Comparison of ENCODE assay signal across 38 cellular contexts in genomic region chr11:8818421-8818820, GRCh38.
"Had no signal": no experiment of that assay in that cellular context is flagged by ENCODE, and none has a peak within 500 bp of the region (broad histone marks: within the 10 kb centered on the region; RNA-seq: fewer than 3 reads in every experiment).

No MANE protein-coding gene starts in this region.

- H3K9me3 ChIP-seq: ascending aorta had no signal

- H3K4me1 Mint-ChIP-seq: activated CD4-positive, alpha-beta memory T cell treated with anti-CD3 and anti-CD28 coated beads, Interleukin-2, amount 10 ng/mL, durations not matched to agents 7 days and 5 days; activated CD4-positive, alpha-beta T cell treated with anti-CD3 and anti-CD28 coated beads for 36 hours; activated CD4-positive, alpha-beta T cell treated with anti-CD3 and anti-CD28 coated beads, Interleukin-2, amount 10 ng/mL, durations not matched to agents 7 days and 5 days; activated CD8-positive, alpha-beta memory T cell treated with anti-CD3 and anti-CD28 coated beads, Interleukin-2, amount 10 ng/mL, durations not matched to agents 7 days and 5 days; activated naive CD4-positive, alpha-beta T cell treated with anti-CD3 and anti-CD28 coated beads, Interleukin-2, amount 10 ng/mL, durations not matched to agents 7 days and 5 days; activated naive CD4-positive, alpha-beta T cell treated with anti-CD3 and anti-CD28 coated beads, Interleukin-2, amount 50 U/mL, for 24 hours; activated naive CD8-positive, alpha-beta T cell treated with anti-CD3 and anti-CD28 coated beads, Interleukin-2, amount 10 ng/mL, durations not matched to agents 7 days and 5 days; activated naive CD8-positive, alpha-beta T cell treated with anti-CD3 and anti-CD28 coated beads, Interleukin-2, amount 50 U/mL, for 24 hours; brain; central memory CD8-positive, alpha-beta T cell had no signal

- ATAC-seq: activated CD4-positive, alpha-beta T cell treated with anti-CD3 and anti-CD28 coated beads for 36 hours; activated CD4-positive, CD25-positive, alpha-beta regulatory T cell treated with anti-CD3 and anti-CD28 coated beads, Interleukin-2, amount 50 U/mL, for 24 hours; activated CD8-positive, alpha-beta memory T cell treated with anti-CD3 and anti-CD28 coated beads, Interleukin-2, amount 10 ng/mL, durations not matched to agents 7 days and 5 days; activated CD8-positive, alpha-beta T cell treated with anti-CD3 and anti-CD28 coated beads, Interleukin-2, amount 10 ng/mL, durations not matched to agents 7 days and 5 days; activated naive CD8-positive, alpha-beta T cell treated with anti-CD3 and anti-CD28 coated beads, Interleukin-2, amount 50 U/mL, for 24 hours; WTC11 had no signal

- H3K9me3 Mint-ChIP-seq: activated CD4-positive, alpha-beta memory T cell treated with anti-CD3 and anti-CD28 coated beads, Interleukin-2, amount 10 ng/mL, durations not matched to agents 7 days and 5 days; activated CD4-positive, alpha-beta T cell treated with anti-CD3 and anti-CD28 coated beads, Interleukin-2, amount 10 ng/mL, durations not matched to agents 7 days and 5 days; activated naive CD4-positive, alpha-beta T cell treated with anti-CD3 and anti-CD28 coated beads, Interleukin-2, amount 10 ng/mL, durations not matched to agents 7 days and 5 days; activated naive CD4-positive, alpha-beta T cell treated with anti-CD3 and anti-CD28 coated beads, Interleukin-2, amount 50 U/mL, for 24 hours; activated naive CD8-positive, alpha-beta T cell treated with anti-CD3 and anti-CD28 coated beads, Interleukin-2, amount 10 ng/mL, durations not matched to agents 7 days and 5 days; activated naive CD8-positive, alpha-beta T cell treated with anti-CD3 and anti-CD28 coated beads, Interleukin-2, amount 50 U/mL, for 24 hours; activated T-cell treated with anti-CD3 and anti-CD28 coated beads, Interleukin-2, amount 50 U/mL, for 24 hours; activated T-helper 2 cell treated with anti-CD3 and anti-CD28 coated beads, Interferon-gamma antibody, Interleukin-2, Interleukin-4, amounts not matched to agents 10 μg/mL and 5 μg/mL and 100 μg/mL, durations not matched to agents 14 hours and 24 hours and 36 hours; central memory CD8-positive, alpha-beta T cell; T-helper 1 cell treated with Interleukin-12 subunit alpha and Interleukin-12 subunit beta and Interleukin-4 antibody, amounts not matched to agents 30 μg/mL and 1 μg/mL, for 36 hours; T-helper 2 cell treated with Interferon-gamma antibody and Interleukin-4, amounts not matched to agents 5 μg/mL and 100 μg/mL, for 36 hours; WTC11 had no signal

- H3K36me3 Mint-ChIP-seq: activated CD8-positive, alpha-beta memory T cell treated with anti-CD3 and anti-CD28 coated beads, Interleukin-2, amount 10 ng/mL, durations not matched to agents 7 days and 5 days; activated naive CD4-positive, alpha-beta T cell treated with anti-CD3 and anti-CD28 coated beads, Interleukin-2, amount 10 ng/mL, durations not matched to agents 7 days and 5 days; activated naive CD4-positive, alpha-beta T cell treated with anti-CD3 and anti-CD28 coated beads, Interleukin-2, amount 50 U/mL, for 24 hours; activated naive CD8-positive, alpha-beta T cell; activated naive CD8-positive, alpha-beta T cell treated with anti-CD3 and anti-CD28 coated beads, Interleukin-2, amount 10 ng/mL, durations not matched to agents 7 days and 5 days; WTC11 had no signal

- H3K4me3 Mint-ChIP-seq: activated CD4-positive, alpha-beta memory T cell treated with anti-CD3 and anti-CD28 coated beads, Interleukin-2, amount 10 ng/mL, durations not matched to agents 7 days and 5 days; activated CD4-positive, alpha-beta T cell treated with anti-CD3 and anti-CD28 coated beads for 36 hours; activated CD4-positive, alpha-beta T cell treated with anti-CD3 and anti-CD28 coated beads, Interleukin-2, amount 10 ng/mL, durations not matched to agents 7 days and 5 days; activated CD8-positive, alpha-beta memory T cell treated with anti-CD3 and anti-CD28 coated beads, Interleukin-2, amount 10 ng/mL, durations not matched to agents 7 days and 5 days; activated CD8-positive, alpha-beta T cell treated with anti-CD3 and anti-CD28 coated beads, Interleukin-2, amount 10 ng/mL, durations not matched to agents 7 days and 5 days; activated naive CD4-positive, alpha-beta T cell treated with anti-CD3 and anti-CD28 coated beads, Interleukin-2, amount 10 ng/mL, durations not matched to agents 7 days and 5 days; activated naive CD4-positive, alpha-beta T cell treated with anti-CD3 and anti-CD28 coated beads, Interleukin-2, amount 50 U/mL, for 24 hours; activated naive CD8-positive, alpha-beta T cell; activated naive CD8-positive, alpha-beta T cell treated with anti-CD3 and anti-CD28 coated beads, Interleukin-2, amount 10 ng/mL, durations not matched to agents 7 days and 5 days; activated naive CD8-positive, alpha-beta T cell treated with anti-CD3 and anti-CD28 coated beads, Interleukin-2, amount 50 U/mL, for 24 hours; activated T-cell treated with anti-CD3 and anti-CD28 coated beads, Interleukin-2, amount 50 U/mL, for 24 hours; brain; central memory CD8-positive, alpha-beta T cell; T-helper 1 cell treated with Interleukin-12 subunit alpha and Interleukin-12 subunit beta and Interleukin-4 antibody, amounts not matched to agents 30 μg/mL and 1 μg/mL, for 36 hours; T-helper 2 cell treated with Interferon-gamma antibody and Interleukin-4, amounts not matched to agents 5 μg/mL and 100 μg/mL, for 36 hours; WTC11 had no signal

- H3K27me3 ChIP-seq: ascending aorta, cardiac muscle cell had no signal

- H3K4me1 ChIP-seq: ascending aorta had no signal

- H3K36me3 ChIP-seq: ascending aorta, cardiac muscle cell had no signal

- H3K27ac ChIP-seq: ascending aorta, cardiac muscle cell, VCaP had no signal

- H3K27me3 Mint-ChIP-seq: activated naive CD8-positive, alpha-beta T cell; activated T-cell treated with anti-CD3 and anti-CD28 coated beads, Interleukin-2, amount 50 U/mL, for 24 hours; brain had no signal

- H3K27ac Mint-ChIP-seq: activated CD4-positive, alpha-beta memory T cell treated with anti-CD3 and anti-CD28 coated beads, Interleukin-2, amount 10 ng/mL, durations not matched to agents 7 days and 5 days; activated CD4-positive, alpha-beta T cell treated with anti-CD3 and anti-CD28 coated beads for 36 hours; activated CD4-positive, alpha-beta T cell treated with anti-CD3 and anti-CD28 coated beads, Interleukin-2, amount 10 ng/mL, durations not matched to agents 7 days and 5 days; activated CD8-positive, alpha-beta memory T cell treated with anti-CD3 and anti-CD28 coated beads, Interleukin-2, amount 10 ng/mL, durations not matched to agents 7 days and 5 days; activated CD8-positive, alpha-beta T cell treated with anti-CD3 and anti-CD28 coated beads, Interleukin-2, amount 10 ng/mL, durations not matched to agents 7 days and 5 days; activated naive CD4-positive, alpha-beta T cell treated with anti-CD3 and anti-CD28 coated beads, Interleukin-2, amount 10 ng/mL, durations not matched to agents 7 days and 5 days; activated naive CD4-positive, alpha-beta T cell treated with anti-CD3 and anti-CD28 coated beads, Interleukin-2, amount 50 U/mL, for 24 hours; activated naive CD8-positive, alpha-beta T cell; activated naive CD8-positive, alpha-beta T cell treated with anti-CD3 and anti-CD28 coated beads, Interleukin-2, amount 10 ng/mL, durations not matched to agents 7 days and 5 days; activated naive CD8-positive, alpha-beta T cell treated with anti-CD3 and anti-CD28 coated beads, Interleukin-2, amount 50 U/mL, for 24 hours; activated T-cell treated with anti-CD3 and anti-CD28 coated beads, Interleukin-2, amount 50 U/mL, for 24 hours; activated T-helper 2 cell treated with anti-CD3 and anti-CD28 coated beads, Interferon-gamma antibody, Interleukin-2, Interleukin-4, amounts not matched to agents 10 μg/mL and 5 μg/mL and 100 μg/mL, durations not matched to agents 14 hours and 24 hours and 36 hours; T-helper 1 cell treated with Interleukin-12 subunit alpha and Interleukin-12 subunit beta and Interleukin-4 antibody, amounts not matched to agents 30 μg/mL and 1 μg/mL, for 36 hours; T-helper 2 cell treated with Interferon-gamma antibody and Interleukin-4, amounts not matched to agents 5 μg/mL and 100 μg/mL, for 36 hours; WTC11 had no signal

- H3K4me3 ChIP-seq: ascending aorta, cardiac muscle cell had no signal

- DNase-seq: activated CD4-positive, alpha-beta memory T cell treated with anti-CD3 and anti-CD28 coated beads, Interleukin-2, amount 10 ng/mL, durations not matched to agents 7 days and 5 days; activated CD4-positive, alpha-beta T cell treated with anti-CD3 and anti-CD28 coated beads for 1 hour; activated CD4-positive, alpha-beta T cell treated with anti-CD3 and anti-CD28 coated beads for 36 hours; activated CD4-positive, alpha-beta T cell treated with anti-CD3 and anti-CD28 coated beads for 48 hours; activated CD4-positive, alpha-beta T cell treated with anti-CD3 and anti-CD28 coated beads, Interleukin-2, amount 10 ng/mL, durations not matched to agents 7 days and 5 days; activated CD4-positive, alpha-beta T cell treated with anti-CD3 and anti-CD28 coated beads, Interleukin-2, amount 50 U/mL, for 48 hours; activated CD4-positive, CD25-positive, alpha-beta regulatory T cell; activated CD8-positive, alpha-beta memory T cell treated with anti-CD3 and anti-CD28 coated beads for 24 hours; activated CD8-positive, alpha-beta memory T cell treated with anti-CD3 and anti-CD28 coated beads, Interleukin-2, amount 10 ng/mL, durations not matched to agents 7 days and 5 days; activated CD8-positive, alpha-beta memory T cell treated with anti-CD3 and anti-CD28 coated beads, Interleukin-2, amount 50 U/mL, for 48 hours; activated CD8-positive, alpha-beta T cell treated with anti-CD3 and anti-CD28 coated beads, Interleukin-2, amount 10 ng/mL, durations not matched to agents 7 days and 5 days; activated effector memory CD4-positive, alpha-beta T cell treated with Interleukin-2 at 50 U/mL for 16 hours; activated gamma-delta T cell; activated naive CD4-positive, alpha-beta T cell treated with anti-CD3 and anti-CD28 coated beads, Interleukin-2, amount 10 ng/mL, durations not matched to agents 7 days and 5 days; activated naive CD4-positive, alpha-beta T cell treated with Interleukin-2 at 50 U/mL for 16 hours; activated naive CD8-positive, alpha-beta T cell treated with anti-CD3 and anti-CD28 coated beads, Interleukin-2, amount 10 ng/mL, durations not matched to agents 7 days and 5 days; activated naive CD8-positive, alpha-beta T cell treated with anti-CD3 and anti-CD28 coated beads, Interleukin-2, amount 50 U/mL, for 24 hours; activated T-cell treated with anti-CD3 and anti-CD28 coated beads, Interleukin-2, amount 50 U/mL, for 24 hours; activated T-cell treated with anti-CD3 and anti-CD28 coated beads, Interleukin-2, amount 50 U/mL, for 48 hours; amygdala; anterior cingulate cortex; caudate nucleus; cerebellar nuclear complex; T-helper 1 cell; T-helper 2 cell; T-helper 9 cell had no signal
